Comparison of ENCODE assay signal across 1 cellular context in genomic region chr22:41910599-41911291, GRCh38.
TF ChIP-seq lines count a peak whose summit lies in the region.

No MANE protein-coding gene starts in this region.

TF ChIP-seq in K562, 482 proteins besides CTCF, POLR2A, EP300 and RAD21 (continued from another document):
- TF ChIP-seq ZBTB33 (CRISPR knock-in tag; IDR thresholded peaks at IDR 0.05) (peak; percentile 33; the same call in 1 of the 2 replicates), ZNF347 (CRISPR knock-in tag; IDR thresholded peaks at IDR 0.05; ENCODE audit: low read depth) (no peak), POLR2G (IDR thresholded peaks at IDR 0.05; ENCODE audit: low read depth, low read length) (peak; percentile 36; the same call in 1 of the 2 replicates), RB1 (IDR thresholded peaks at IDR 0.05; ENCODE audit: low read depth) (no peak)
- TF ChIP-seq, protein P1, sequence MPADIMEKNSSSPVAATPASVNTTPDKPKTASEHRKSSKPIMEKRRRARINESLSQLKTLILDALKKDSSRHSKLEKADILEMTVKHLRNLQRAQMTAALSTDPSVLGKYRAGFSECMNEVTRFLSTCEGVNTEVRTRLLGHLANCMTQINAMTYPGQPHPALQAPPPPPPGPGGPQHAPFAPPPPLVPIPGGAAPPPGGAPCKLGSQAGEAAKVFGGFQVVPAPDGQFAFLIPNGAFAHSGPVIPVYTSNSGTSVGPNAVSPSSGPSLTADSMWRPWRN (IDR thresholded peaks at IDR 0.05; ENCODE audit: low read depth) = no peak
